In the genomic region with DNA sequence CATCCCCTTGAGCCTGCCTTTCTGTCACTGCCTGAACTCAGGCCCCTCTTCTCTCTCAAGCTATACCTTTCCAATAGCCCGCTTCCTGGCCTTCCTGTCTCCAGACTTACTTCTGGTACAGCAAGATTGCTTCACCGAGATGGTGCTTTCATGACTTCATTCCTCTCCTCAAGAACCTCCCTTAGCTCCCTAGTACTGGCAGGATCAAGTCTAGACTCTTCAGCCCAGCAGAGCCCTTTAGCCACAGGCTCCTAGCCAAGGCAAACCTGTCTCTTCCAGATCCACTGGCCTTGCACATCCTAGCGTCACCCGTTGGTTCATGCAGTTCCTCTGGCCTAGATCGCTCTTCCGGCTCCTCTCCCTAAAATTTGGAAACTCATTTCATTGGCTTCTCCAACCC, we compare ENCODE assay signal across 21 cellular contexts. TPM values are rescaled to one million over a fixed set of nuclear protein-coding genes. Genes with fewer than 3 reads are reported as not detected.
DNase-seq lines count a peak whose midpoint lies in the region; ATAC-seq, FAIRE-seq and TF ChIP-seq lines count a peak whose summit lies in the region.
"Had no signal": no experiment of that assay in that cellular context is flagged by ENCODE, and none has a peak within 500 bp of the region (broad histone marks: within the 10 kb centered on the region; RNA-seq: fewer than 3 reads in every experiment).

No MANE protein-coding gene starts in this region.

- no peak overlapping the region for H3K4me3 Mint-ChIP-seq in T-helper 17 cell
- H3K4me3 Mint-ChIP-seq in stimulated activated memory B cell treated with anti-CD40 and anti-IgM and Interleukin-4, amounts not matched to agents 10 μg/mL and 1 μg/mL and 100 μg/mL, for 72 hours: no peak overlapping the region
- H3K4me3 Mint-ChIP-seq: CD8-positive, alpha-beta T cell; GM23338 had no signal

- no peak overlapping the region for H4K5ac ChIP-seq in H1 (ENCODE audit: insufficient read length, low read depth, low read length)

- no peaks in the 10 kb centered on the region for H3K36me3 Mint-ChIP-seq in T-helper 17 cell (ENCODE audit: low read depth)
- H3K36me3 Mint-ChIP-seq in stimulated activated memory B cell treated with anti-CD40 and anti-IgM and Interleukin-4, amounts not matched to agents 10 μg/mL and 1 μg/mL and 100 μg/mL, for 72 hours: no peaks in the 10 kb centered on the region
- H3K36me3 Mint-ChIP-seq: CD8-positive, alpha-beta T cell had no signal

- no peaks in the 10 kb centered on the region for H3K27me3 Mint-ChIP-seq in T-helper 17 cell
- H3K27me3 Mint-ChIP-seq in stimulated activated memory B cell treated with anti-CD40 and anti-IgM and Interleukin-4, amounts not matched to agents 10 μg/mL and 1 μg/mL and 100 μg/mL, for 72 hours: no peaks in the 10 kb centered on the region

- no peaks in the 10 kb centered on the region for H3K79me2 ChIP-seq in H1 (ENCODE audit: control insufficient read depth in 1 of 2, insufficient read depth in 2 of 2, low read length in 2 of 2)

- peak overlapping the region; percentile 67 for H3K27ac Mint-ChIP-seq in T-helper 17 cell
- H3K27ac Mint-ChIP-seq in stimulated activated memory B cell treated with anti-CD40 and anti-IgM and Interleukin-4, amounts not matched to agents 10 μg/mL and 1 μg/mL and 100 μg/mL, for 72 hours: peak overlapping the region; percentile 4
- H3K27ac Mint-ChIP-seq: CD8-positive, alpha-beta T cell; GM23338 had no signal

- H2BK120ac ChIP-seq in H1 (replicated peaks; ENCODE audit: low read depth, low read length): no peak overlapping the region

- H3K23me2 ChIP-seq in H1 (ENCODE audit: low read depth, low read length): no peaks in the 10 kb centered on the region

- intact Hi-C loops in kidney (cut with DNase I): no loop called here

- CTCF ChIA-PET in H1 (lab: Charles Lee; ENCODE audit: partially characterized antibody): interaction anchor here (0.8 to 1.2 kb wide), 3 partner anchors 11 to 233 kb away, joined by 3 to 4 read pairs (median 3); no protein-coding TSS in a partner anchor

- no peak overlapping the region for H3K27ac ChIP-seq in BLaER1
- H3K27ac ChIP-seq in H1 (ENCODE audit: low read depth, low read length): no peak overlapping the region
- no peak overlapping the region for H3K27ac ChIP-seq in kidney (ENCODE audit: low read depth in 2 of 2, low read length in 2 of 2)
- H3K27ac ChIP-seq: BLaER1 treated with 17β-estradiol and CSF1 and Interleukin-3, amounts not matched to agents 10 nM and 100 nM; KMS-11 had no signal

- H4K8ac ChIP-seq in H1 (ENCODE audit: extremely low read depth, insufficient read depth, low read length): no peak overlapping the region

- peaks cover 15% of the 10 kb centered on the region for H3K9me3 ChIP-seq in BLaER1
- H3K9me3 ChIP-seq in T-helper 17 cell (ENCODE audit: control insufficient read depth, low read length, poor library complexity, severe bottlenecking): no peaks in the 10 kb centered on the region
- H3K9me3 ChIP-seq in H1 (ENCODE audit: insufficient read depth in 2 of 2, low read depth in 1 of 2, low read length in 1 of 2): peaks cover 6 to 7% of the 10 kb centered on the region in 2 experiments; a peak in 2 of 4 replicates
- peaks cover 0 to 4% of the 10 kb centered on the region in 2 donors for H3K9me3 ChIP-seq in kidney (ENCODE audit: control insufficient read depth in 1 of 2, low read length in 2 of 2)

- 0 out of 2 replicates have a peak overlapping the region, but pooled peaks have one; percentile 60 for H2BK12ac ChIP-seq in H1 (ENCODE audit: low read depth, low read length)

- H4K20me1 ChIP-seq in BLaER1: peaks cover 5% of the 10 kb centered on the region; the same call in 1 of the 2 replicates
- H4K20me1 ChIP-seq in H1 (replicated peaks in 1 of 2; ENCODE audit: control insufficient read depth in 1 of 2, insufficient read depth in 2 of 2, low read length in 2 of 2): no peaks in the 10 kb centered on the region

- no peak overlapping the region for H2BK20ac ChIP-seq in H1 (ENCODE audit: low read length)

- no peak overlapping the region for H2BK5ac ChIP-seq in H1 (ENCODE audit: low read depth, low read length)

- H2BK15ac ChIP-seq in H1 (ENCODE audit: low read length): no peak overlapping the region

- no peak overlapping the region for H2AK5ac ChIP-seq in H1 (ENCODE audit: low read depth, low read length)

- 92% methylated on average over 6 of the region's 6 CpGs; no CpG with 5 or more reads in 1 of the 2 experiments for WGBS in H1 (ENCODE audit: extremely low coverage in 1 of 2, insufficient coverage in 1 of 2, insufficient read length in 1 of 2, insufficient replicate concordance in 2 of 2, low coverage in 1 of 2, low lambda C conversion rate in 2 of 2, missing lambda C conversion rate in 1 of 2), 2 experiments

- H3K4me3 ChIP-seq in BLaER1 (no peak overlapping the region), H1 (ENCODE audit: extremely low read depth in 1 of 4, insufficient read depth in 2 of 4, low read depth in 3 of 4, low read length in 4 of 4) (no peak overlapping the region), kidney (ENCODE audit: low read length in 2 of 2) (no peak overlapping the region)
- H3K4me3 ChIP-seq: BLaER1 treated with 17β-estradiol and CSF1 and Interleukin-3, amounts not matched to agents 10 nM and 100 nM; GM23338 had no signal

- no peak overlapping the region for H3K4ac ChIP-seq in H1 (replicated peaks; ENCODE audit: insufficient read length, low read depth, low read length)

- POLR2A ChIA-PET in H1 (lab: Charles Lee; ENCODE audit: partially characterized antibody): interaction anchor here (0.6 to 1.4 kb wide), 3 partner anchors 9 to 173 kb away, joined by 3 to 4 read pairs (median 3); no protein-coding TSS in a partner anchor

- H3K9ac ChIP-seq in BLaER1: no peak overlapping the region
- H3K9ac ChIP-seq in H1 (replicated peaks in 1 of 4; ENCODE audit: extremely low read depth in 1 of 4, low read depth in 3 of 4, low read length in 3 of 4): no peak overlapping the region
- H3K9ac ChIP-seq in kidney (ENCODE audit: low read length in 2 of 2): no peak overlapping the region
- H3K9ac ChIP-seq: BLaER1 treated with 17β-estradiol and CSF1 and Interleukin-3, amounts not matched to agents 10 nM and 100 nM; KMS-11 had no signal

- TF ChIP-seq CTCF in H1 (IDR thresholded peaks at IDR 0.05; ENCODE audit: control extremely low read depth in 1 of 3, insufficient read depth in 1 of 3, low read depth in 1 of 3, low read length in 3 of 3) (no peak), kidney (IDR thresholded peaks at IDR 0.05; ENCODE audit: borderline replicate concordance, extremely low read depth, insufficient read depth) (no peak)

- H3K4me2 ChIP-seq in BLaER1: peak overlapping the region; percentile 10; the same call in 1 of the 2 replicates
- no peak overlapping the region for H3K4me2 ChIP-seq in H1 (ENCODE audit: insufficient read depth in 1 of 2, low read depth in 2 of 2, low read length in 2 of 2)
- H3K4me2 ChIP-seq: GM23338, KMS-11 had no signal

- no peak overlapping the region for H4K91ac ChIP-seq in H1 (replicated peaks; ENCODE audit: insufficient read length, low read length)

- no peaks in the 10 kb centered on the region for H3K79me1 ChIP-seq in H1 (ENCODE audit: low read depth, low read length)

- H3K4me1 Mint-ChIP-seq in T-helper 17 cell: peaks cover 17% of the 10 kb centered on the region
- H3K4me1 Mint-ChIP-seq in stimulated activated memory B cell treated with anti-CD40 and anti-IgM and Interleukin-4, amounts not matched to agents 10 μg/mL and 1 μg/mL and 100 μg/mL, for 72 hours: peaks cover 76% of the 10 kb centered on the region

- H3K23ac ChIP-seq in H1 (ENCODE audit: insufficient read length): no peak overlapping the region

- no peak for TF ChIP-seq RAD21 in H1 (IDR thresholded peaks at IDR 0.05 in 1 of 2, conservative IDR thresholded peaks at IDR 0.05 in 1 of 2; ENCODE audit: low read depth in 2 of 2, low read length in 2 of 2)

- ATAC-seq in T-helper 17 cell: no peak
- no peak for ATAC-seq in stimulated activated memory B cell treated with anti-CD40 and anti-IgM and Interleukin-4, amounts not matched to agents 10 μg/mL and 1 μg/mL and 100 μg/mL, for 72 hours
- ATAC-seq in HG02798 (IDR thresholded peaks at IDR 0.05; ENCODE audit: poor library complexity, unreplicated experiment): no peak
- ATAC-seq: CD8-positive, alpha-beta T cell; GM23338; HCT116 had no signal

- H3K4me1 ChIP-seq in BLaER1: peaks cover 66% of the 10 kb centered on the region
- H3K4me1 ChIP-seq in H1 (replicated peaks in 1 of 4; ENCODE audit: control insufficient read depth in 3 of 4, insufficient read depth in 4 of 4, low read length in 3 of 4): peaks cover 0 to 8% (median under 1%) of the 10 kb centered on the region in 4 experiments; a peak in 3 of 7 replicates
- no peaks in the 10 kb centered on the region for H3K4me1 ChIP-seq in kidney (ENCODE audit: control insufficient read depth in 1 of 2, insufficient read depth in 1 of 2, low read depth in 1 of 2, low read length in 2 of 2)

- no peak for DNase-seq in T-helper 17 cell
- no peak for DNase-seq in H1 (ENCODE audit: low read depth in 1 of 2, low spot score in 2 of 2)
- no peak for DNase-seq in hypothalamus (lab: John Stamatoyannopoulos, UW)
- DNase-seq in kidney: no peak
- DNase-seq in DMS153 treated with DMSO at 0.1 percent for 48 hours (lab: John Stamatoyannopoulos, UW; ENCODE audit: unreplicated experiment): no peak
- DNase-seq: AML-193; Calu3; CD8-positive, alpha-beta T cell; GDM1; H7 had no signal

- TF ChIP-seq EP300 in H1 (IDR thresholded peaks at IDR 0.05; ENCODE audit: borderline replicate concordance in 1 of 2, low read depth in 2 of 2, low read length in 2 of 2): no peak

- H3K56ac ChIP-seq in H1 (replicated peaks; ENCODE audit: insufficient read length, low read depth, low read length): no peak overlapping the region

- no peak for TF ChIP-seq POLR2A in H1 (IDR thresholded peaks at IDR 0.05; ENCODE audit: control extremely low read depth in 1 of 2, low read depth in 2 of 2, low read length in 2 of 2)

- FAIRE-seq in H1 (lab: Jason Lieb, UNC): no peak
- FAIRE-seq in kidney (lab: Jason Lieb, UNC): no peak
- FAIRE-seq: A204.1, GM12892, GM18507 had no signal

- peak overlapping the region; percentile 26; the same call in 1 of the 2 replicates for H2AFZ ChIP-seq in H1 (ENCODE audit: low read length)
- H2AFZ ChIP-seq: GM23338 had no signal

- H3K18ac ChIP-seq in H1 (ENCODE audit: extremely low read depth, low read length): no peak overlapping the region; the same call in 1 of the 2 replicates

- H3K36me3 ChIP-seq in BLaER1 (no peaks in the 10 kb centered on the region), H1 (ENCODE audit: control insufficient read depth in 2 of 4, insufficient read depth in 4 of 4, low read length in 3 of 4) (no peaks in the 10 kb centered on the region), kidney (ENCODE audit: control insufficient read depth in 1 of 2, insufficient read depth in 2 of 2, low read length in 2 of 2) (no peaks in the 10 kb centered on the region)

- H3K14ac ChIP-seq in H1 (ENCODE audit: insufficient read length): no peak overlapping the region

- no peaks in the 10 kb centered on the region for H3K27me3 ChIP-seq in BLaER1
- peaks cover 0 to 2% (median under 1%) of the 10 kb centered on the region in 4 experiments; a peak in 1 of 7 replicates for H3K27me3 ChIP-seq in H1 (replicated peaks in 1 of 4; ENCODE audit: control insufficient read depth in 3 of 4, extremely low read depth in 1 of 4, insufficient read depth in 3 of 4, low read length in 3 of 4)

- H3K9me3 Mint-ChIP-seq in stimulated activated memory B cell treated with anti-CD40 and anti-IgM and Interleukin-4, amounts not matched to agents 10 μg/mL and 1 μg/mL and 100 μg/mL, for 72 hours: peaks cover 6% of the 10 kb centered on the region

RNA-seq across cellular contexts. Expression of gene ATP2A3, which starts 6.4 kb away (rescaled TPM):
- total RNA-seq in T-helper 17 cell (100 to 1,000 TPM; 279 to 298 TPM), kidney (52.1 TPM)
- 32.0 and 32.5 TPM in 2 replicates for total RNA-seq in H1 (2021; fragmentation: NEBNext Ultra II Directional; extraction: Animal tissue kit (Norgen Biotek cat#: 25700))
- polyA plus RNA-seq in H1 (2011; rRNA removed) (18.4 and 28.7 TPM in 2 replicates), kidney (ENCODE audit: insufficient read depth, low read depth, low replicate concordance) (9.4 TPM)
- 17.3 TPM for polyA plus RNA-seq in H1 (2011; cell fraction: cytosol; rRNA removed)
- 53.0 TPM for polyA plus RNA-seq in H1 (2011; cell fraction: nucleus; rRNA removed)
- polyA plus RNA-seq in H1 (2012, experiment 1 of 2): 15.4 to 27.6 TPM (median 23.1 TPM) in 4 replicates
- 16.2 TPM for polyA plus RNA-seq in H1 (2012, experiment 2 of 2)
- 40.2 TPM for polyA plus RNA-seq in H1 (2013, experiment 1 of 2)
- 37.1 TPM for polyA plus RNA-seq in H1 (2013, experiment 2 of 2)
- polyA minus RNA-seq in H1 (2011; rRNA and poly(A)+ RNA removed): 12.7 and 14.2 TPM in 2 replicates
- 13.9 TPM for polyA minus RNA-seq in H1 (2011; cell fraction: cytosol; rRNA and poly(A)+ RNA removed)
- polyA minus RNA-seq in H1 (2011; cell fraction: nucleus; rRNA and poly(A)+ RNA removed): 22.1 TPM

RNA-seq across cellular contexts. Expression of gene P2RX1, which starts 54.4 kb away (rescaled TPM):
- total RNA-seq in T-helper 17 cell (10 to 100 TPM in 1 of 2 donors, 1 to 10 TPM in 1; 4.2 to 15.0 TPM), kidney (11.2 TPM)
- total RNA-seq in H1 (2021; fragmentation: NEBNext Ultra II Directional; extraction: Animal tissue kit (Norgen Biotek cat#: 25700)): 0.19 and 0.45 TPM in 2 replicates
- polyA plus RNA-seq in H1 (2011; rRNA removed) (1.1 and 1.6 TPM in 2 replicates), kidney (ENCODE audit: insufficient read depth, low read depth, low replicate concordance) (3.1 TPM)
- 1.2 TPM for polyA plus RNA-seq in H1 (2011; cell fraction: cytosol; rRNA removed)
- polyA plus RNA-seq in H1 (2011; cell fraction: nucleus; rRNA removed): 4.8 TPM
- 0.48 to 1.1 TPM (median 0.83 TPM) in 4 replicates for polyA plus RNA-seq in H1 (2012, experiment 1 of 2)
- 0.29 TPM for polyA plus RNA-seq in H1 (2012, experiment 2 of 2)
- 0.83 TPM for polyA plus RNA-seq in H1 (2013, experiment 1 of 2)
- 0.64 TPM for polyA plus RNA-seq in H1 (2013, experiment 2 of 2)
- 0.51 and 1.0 TPM in 2 replicates for polyA minus RNA-seq in H1 (2011; rRNA and poly(A)+ RNA removed)
- polyA minus RNA-seq in H1 (2011; cell fraction: cytosol; rRNA and poly(A)+ RNA removed): 0.66 TPM
- polyA minus RNA-seq in H1 (2011; cell fraction: nucleus; rRNA and poly(A)+ RNA removed): 1.1 TPM
- total RNA-seq: Calu3, Daoy had no signal
